In the genomic region with DNA sequence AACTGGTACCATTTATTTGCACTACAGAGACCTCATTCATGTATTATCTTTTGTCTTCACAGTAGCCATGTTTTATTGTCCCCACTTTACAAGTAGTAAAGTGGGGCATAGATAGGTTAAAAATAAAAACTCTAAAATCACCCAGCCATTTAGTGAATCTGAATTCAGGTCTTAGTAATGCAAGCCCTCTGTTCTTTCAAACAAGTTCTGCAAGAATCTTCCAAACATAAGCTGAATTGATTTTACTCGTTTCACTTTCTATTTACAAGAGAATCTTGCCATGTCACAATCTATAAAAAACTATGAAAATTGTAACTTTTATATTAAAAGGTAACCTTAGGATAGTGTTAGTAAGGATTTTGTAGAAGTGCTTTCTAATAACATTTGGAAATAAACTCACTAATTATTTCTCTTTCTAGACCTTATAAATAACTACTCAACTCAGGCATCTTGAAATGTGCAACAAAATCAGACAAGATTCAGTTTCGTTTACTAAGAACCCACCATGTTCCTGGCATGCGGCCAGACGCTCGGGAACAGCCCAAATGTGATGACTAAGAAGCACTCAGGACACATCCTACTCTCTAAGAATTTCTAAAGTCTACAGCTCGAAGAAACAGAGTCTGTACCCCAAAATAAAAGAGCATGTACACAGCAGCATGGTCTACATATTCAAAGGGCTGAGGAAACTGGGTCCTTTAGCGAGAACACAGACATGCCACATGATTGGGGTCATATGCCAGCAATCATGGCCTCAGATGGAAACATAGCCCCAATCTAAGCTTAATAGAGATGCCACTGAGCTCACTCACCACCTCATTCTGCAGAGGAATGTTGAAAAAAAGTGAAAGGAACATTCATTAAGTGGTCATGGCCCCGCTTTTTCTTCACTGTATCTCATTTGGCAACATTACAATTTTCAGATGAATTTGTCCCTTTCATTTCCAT, we compare ENCODE assay signal across 8 cellular contexts.
A peak's percentile ranks its signal among the peaks of the same experiment; 100 is the strongest.
DNase-seq lines count a peak whose midpoint lies in the region; ATAC-seq, FAIRE-seq and TF ChIP-seq lines count a peak whose summit lies in the region.

No MANE protein-coding gene starts in this region.

- CTCF ChIA-PET in PC-3 (lab: Charles Lee) = no interaction called here

- H2AFZ ChIP-seq in PC-3 (ENCODE audit: low read length) = no peak overlapping the region

- no peak for TF ChIP-seq CTCF in PC-3 (conservative IDR thresholded peaks at IDR 0.05; ENCODE audit: low read depth, low read length)
- TF ChIP-seq CTCF in left lung (IDR thresholded peaks at IDR 0.05) = no peak

- H3K4me3 ChIP-seq in PC-3 (ENCODE audit: low read length) (no peak overlapping the region), left lung (no peak overlapping the region)

- no TSS peak for BruUV-seq in PC-3 (replicated peaks; lab: Mats Ljungman, UMichigan)

- H3K4me2 ChIP-seq in PC-3 (ENCODE audit: low read length) = no peak overlapping the region

- H3K4me1 ChIP-seq in PC-3 (ENCODE audit: insufficient read depth, low read length) (no peaks in the 10 kb centered on the region), left lung (no peaks in the 10 kb centered on the region)

- ATAC-seq in HG02798 (IDR thresholded peaks at IDR 0.05; ENCODE audit: poor library complexity, unreplicated experiment) (peak; percentile 90), PC-3 (no peak), left lung (no peak)

- H3K9me2 ChIP-seq in PC-3 (replicated peaks; ENCODE audit: low read length) = no peaks in the 10 kb centered on the region

- no peak overlapping the region for H3K27ac ChIP-seq in PC-3 (ENCODE audit: low read length)
- H3K27ac ChIP-seq in left lung = no peak overlapping the region

- no peaks in the 10 kb centered on the region for H3K79me2 ChIP-seq in PC-3 (ENCODE audit: low read length)

- peak; percentile 84 for FAIRE-seq in GM18507 (lab: Jason Lieb, UNC)

- no peak overlapping the region for H3K9ac ChIP-seq in PC-3 (ENCODE audit: low read length)

- no peaks in the 10 kb centered on the region for H3F3A ChIP-seq in PC-3 (ENCODE audit: low read length, unreplicated experiment)

- DNase-seq in GM18507 (ENCODE audit: extremely low spot score, insufficient read length, low read depth) (peak; percentile 36), PC-3 (peak; percentile 27), left lung (peak; percentile 40 to 75), mesenteric fat pad (ENCODE audit: low spot score) (no peak), DMS114 treated with DMSO at 0.1 percent for 48 hours (lab: John Stamatoyannopoulos, UW; ENCODE audit: unreplicated experiment) (no peak)
- peak; percentile 67 for DNase-seq in activated gamma-delta T cell treated with anti-CD3 and anti-CD28 coated beads, Interleukin-2, amount 50 U/mL, for 16 hours (ENCODE audit: low read depth)
- peak in 5 of 6 experiments; percentile 5 to 65 (median 49) for DNase-seq in stimulated activated naive CD4-positive, alpha-beta T cell (lab: John Stamatoyannopoulos, UW)

- intact Hi-C loops in PC-3 (cut with micrococcal nuclease) = no loop called here
- intact Hi-C loops in left lung (cut with DNase I) = no loop called here

- POLR2A ChIA-PET in PC-3 (lab: Charles Lee; ENCODE audit: unreplicated experiment) = no interaction called here

- H3K27me3 ChIP-seq in PC-3 (ENCODE audit: low read length) = peaks cover 25% of the 10 kb centered on the region
- H3K27me3 ChIP-seq in left lung = no peaks in the 10 kb centered on the region

- no peaks in the 10 kb centered on the region for H3K36me3 ChIP-seq in PC-3 (ENCODE audit: low read depth, low read length)
- H3K36me3 ChIP-seq in left lung = no peaks in the 10 kb centered on the region

- H4K20me1 ChIP-seq in PC-3 (ENCODE audit: low read length) = no peaks in the 10 kb centered on the region

- H3K9me3 ChIP-seq in PC-3 (ENCODE audit: low read length) (no peaks in the 10 kb centered on the region), left lung (no peaks in the 10 kb centered on the region)

Comparison
In these comparisons a context has a peak if more than half of its experiments do, and no peak if none do; other contexts are left out.
1. DNase-seq: peak in GM18507 (single experiment), PC-3 (single experiment), activated gamma-delta T cell treated with anti-CD3 and anti-CD28 coated beads, Interleukin-2, amount 50 U/mL, for 16 hours (single experiment), left lung (2 of 2) and stimulated activated naive CD4-positive, alpha-beta T cell (5 of 6); none in mesenteric fat pad (single experiment) and DMS114 treated with DMSO at 0.1 percent for 48 hours (single experiment).